Comparison of ENCODE assay signal across 8 cellular contexts in genomic region chr4:75723802-75724065, GRCh38. TPM values are rescaled to one million over a fixed set of nuclear protein-coding genes. Genes with fewer than 3 reads are reported as not detected.
DNase-seq lines count a peak whose midpoint lies in the region; ATAC-seq and TF ChIP-seq lines count a peak whose summit lies in the region.

No MANE protein-coding gene starts in this region.

- peaks cover 0 to 4% (median 0%) of the 10 kb centered on the region in 11 donors for H3K9me3 Mint-ChIP-seq in naive thymus-derived CD4-positive, alpha-beta T cell

- H3K36me3 Mint-ChIP-seq in naive thymus-derived CD4-positive, alpha-beta T cell = peaks cover 0 to 12% (median under 1%) of the 10 kb centered on the region in 5 donors

- H3K36me3 ChIP-seq in Karpas-422 (ENCODE audit: insufficient read depth, low read length) (no peaks in the 10 kb centered on the region), colonic mucosa (no peaks in the 10 kb centered on the region)
- peaks cover 0 to 7% (median 0%) of the 10 kb centered on the region in 3 experiments for H3K36me3 ChIP-seq in naive thymus-derived CD4-positive, alpha-beta T cell (ENCODE audit: control insufficient read depth in 2 of 3, insufficient read depth in 3 of 3, low read length in 3 of 3)

- peaks cover 0 to 4% (median 0%) of the 10 kb centered on the region in 5 donors for H3K27me3 Mint-ChIP-seq in naive thymus-derived CD4-positive, alpha-beta T cell

- intact Hi-C loops in colonic mucosa (cut with DNase I) = no loop called here
- intact Hi-C loops in naive thymus-derived CD4-positive, alpha-beta T cell (cut with micrococcal nuclease) = loop anchor here (1.0 to 5.0 kb wide), 18 partner anchors 15 to 1434 kb away; partner anchors contain the start of genes CDKL2 (in 2 of the 2), G3BP2 (in 2 of the 2), NUP54 (in 2 of the 2) and RCHY1 (in 2 of the 2)

- DNase-seq in AG09309 (ENCODE audit: low read depth) (no peak), Karpas-422 (no peak), colonic mucosa (no peak)
- DNase-seq in naive thymus-derived CD4-positive, alpha-beta T cell = no peak

- H3K4me3 ChIP-seq in AG09309 (ENCODE audit: control insufficient read depth, low read depth, low read length) = peak overlapping the region; percentile 75
- H3K4me3 ChIP-seq in Karpas-422 (ENCODE audit: low read length) = peak overlapping the region; percentile 66
- H3K4me3 ChIP-seq in colonic mucosa = peak overlapping the region; percentile 95
- peak overlapping the region; percentile 87 for H3K4me3 ChIP-seq in naive thymus-derived CD4-positive, alpha-beta T cell (ENCODE audit: low read length)

- H3K9ac ChIP-seq in Karpas-422 (ENCODE audit: low read length) (peak overlapping the region; percentile 65), colonic mucosa (ENCODE audit: low read depth in 2 of 2, low read length in 2 of 2) (peak overlapping the region; percentile 45 to 97)

- H3K9me3 ChIP-seq in Karpas-422 (ENCODE audit: low read length) = no peaks in the 10 kb centered on the region
- H3K9me3 ChIP-seq in colonic mucosa = no peaks in the 10 kb centered on the region
- H3K9me3 ChIP-seq in naive thymus-derived CD4-positive, alpha-beta T cell (ENCODE audit: control insufficient read depth in 2 of 3, low read length in 3 of 3) = no peaks in the 10 kb centered on the region

- no peak for ATAC-seq in naive thymus-derived CD4-positive, alpha-beta T cell
- ATAC-seq in HG02678 (IDR thresholded peaks at IDR 0.05; ENCODE audit: unreplicated experiment) (no peak), GM21423 (IDR thresholded peaks at IDR 0.05; ENCODE audit: unreplicated experiment) (no peak), HG03175 (IDR thresholded peaks at IDR 0.05; ENCODE audit: unreplicated experiment) (no peak), GM21619 (IDR thresholded peaks at IDR 0.05; ENCODE audit: unreplicated experiment) (no peak)

- peak overlapping the region; percentile 93 to 100 (median 100) for H3K4me3 Mint-ChIP-seq in naive thymus-derived CD4-positive, alpha-beta T cell

- H3K9me2 ChIP-seq in Karpas-422 (replicated peaks; ENCODE audit: insufficient read depth, low read length) = no peaks in the 10 kb centered on the region

- H3K4me2 ChIP-seq in Karpas-422 (ENCODE audit: low read depth, low read length, poor library complexity, severe bottlenecking) = peak overlapping the region; percentile 78

- H3K4me1 ChIP-seq in Karpas-422 (ENCODE audit: low read length) (peaks cover 45% of the 10 kb centered on the region), colonic mucosa (peaks cover 8% of the 10 kb centered on the region)
- peaks cover 25 to 30% of the 10 kb centered on the region in 2 donors for H3K4me1 ChIP-seq in naive thymus-derived CD4-positive, alpha-beta T cell (ENCODE audit: control insufficient read depth in 2 of 2, insufficient read depth in 2 of 2, low read length in 2 of 2)

- H3K27me3 ChIP-seq in Karpas-422 (ENCODE audit: low read length) (no peaks in the 10 kb centered on the region), colonic mucosa (no peaks in the 10 kb centered on the region)
- no peaks in the 10 kb centered on the region for H3K27me3 ChIP-seq in naive thymus-derived CD4-positive, alpha-beta T cell (ENCODE audit: control insufficient read depth in 2 of 2, insufficient read depth in 2 of 2, low read length in 2 of 2)

- H3K79me2 ChIP-seq in Karpas-422 (ENCODE audit: low read length) = peaks cover 42% of the 10 kb centered on the region

- TF ChIP-seq CTCF in AG09309 (IDR thresholded peaks at IDR 0.05; ENCODE audit: control insufficient read depth, insufficient read depth, low read depth, low read length, missing control alignments) = no peak
- no peak for TF ChIP-seq CTCF in colonic mucosa (IDR thresholded peaks at IDR 0.05)

- H3K27ac Mint-ChIP-seq in naive thymus-derived CD4-positive, alpha-beta T cell = peak overlapping the region; percentile 97 to 100 (median 99)

- peaks cover 32 to 56% (median 54%) of the 10 kb centered on the region in 7 donors for H3K4me1 Mint-ChIP-seq in naive thymus-derived CD4-positive, alpha-beta T cell

- H3K27ac ChIP-seq in Karpas-422 (ENCODE audit: low read length) = peak overlapping the region; percentile 68; the same call in 1 of the 2 replicates
- peak overlapping the region; percentile 95 for H3K27ac ChIP-seq in colonic mucosa
- H3K27ac ChIP-seq in naive thymus-derived CD4-positive, alpha-beta T cell (ENCODE audit: low read depth, low read length) = peak overlapping the region; percentile 91

- CTCF ChIA-PET in naive thymus-derived CD4-positive, alpha-beta T cell (lab: Charles Lee) = interaction anchor here (0.6 to 2.5 kb wide), 18 partner anchors 8 to 209 kb away, joined by 3 to 16 read pairs (median 4); partner anchors contain the start of genes CDKL2, RCHY1 and THAP6

- H2AFZ ChIP-seq in Karpas-422 (ENCODE audit: low read length) = peak overlapping the region; percentile 73; the same call in 1 of the 2 replicates

- H4K20me1 ChIP-seq in Karpas-422 (ENCODE audit: insufficient read depth, low read depth, low read length) = 0 out of 2 replicates have a peak, but pooled peaks cover 3% of the 10 kb centered on the region

- POLR2A ChIA-PET in naive thymus-derived CD4-positive, alpha-beta T cell (lab: Charles Lee) = interaction anchor here (0.6 to 9.6 kb wide), 25 partner anchors 8 to 425 kb away, joined by 3 to 148 read pairs (median 4); partner anchors contain the start of genes CDKL2, G3BP2, NAAA and NUP54

RNA-seq across cellular contexts. Expression of gene USO1, which starts 0.6 kb away (rescaled TPM):
- 20.2 and 26.2 TPM in 2 replicates for total RNA-seq in Karpas-422 (2014; rRNA removed; shearing (Covaris generic); ENCODE audit: low replicate concordance)
- 10 to 100 TPM; 54.7 to 63.0 TPM for total RNA-seq in colonic mucosa
- total RNA-seq in naive thymus-derived CD4-positive, alpha-beta T cell = 10 to 100 TPM; 17.8 to 54.8 (median 35.0) TPM
- 10 to 100 TPM; 23.8 to 27.4 TPM for polyA plus RNA-seq in naive thymus-derived CD4-positive, alpha-beta T cell

RNA-seq across cellular contexts. Expression of gene G3BP2, which starts 50.5 kb away (rescaled TPM):
- 50.5 and 81.0 TPM in 2 replicates for total RNA-seq in Karpas-422 (2014; rRNA removed; shearing (Covaris generic); ENCODE audit: low replicate concordance)
- total RNA-seq in colonic mucosa = 100 to 1,000 TPM; 165 to 183 TPM
- total RNA-seq in naive thymus-derived CD4-positive, alpha-beta T cell = 100 to 1,000 TPM; 161 to 299 (median 167) TPM
- 100 to 1,000 TPM; 115 TPM for polyA plus RNA-seq in naive thymus-derived CD4-positive, alpha-beta T cell
